1 cellular context compared by ENCODE assay signal in the genomic region with DNA sequence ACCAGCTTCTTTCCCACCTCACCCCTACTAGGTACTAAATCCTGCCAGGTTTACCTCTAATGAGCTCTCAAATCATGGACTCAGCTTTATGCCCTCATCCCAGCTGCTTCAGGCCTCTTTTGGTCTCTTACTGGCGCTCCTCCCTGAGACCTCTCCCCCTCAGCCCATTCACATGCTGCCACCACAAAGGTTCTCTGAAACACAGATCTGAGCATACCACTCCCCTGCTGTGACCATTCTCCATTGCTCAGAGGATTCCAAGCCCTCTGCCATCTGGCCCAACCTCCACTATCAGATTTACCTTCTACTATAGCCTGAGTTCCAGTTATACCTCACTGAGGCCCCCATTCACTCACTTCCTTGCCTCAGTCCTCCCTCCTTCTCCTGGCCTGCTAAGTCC.
TF ChIP-seq lines count a peak whose summit lies in the region.

No MANE protein-coding gene starts in this region.

TF ChIP-seq in WTC11, 78 proteins besides CTCF, POLR2A, EP300 and RAD21:
- TF ChIP-seq GTF2I (CRISPR knock-in tag; conservative IDR thresholded peaks at IDR 0.05): no peak
- TF ChIP-seq, protein P1, sequence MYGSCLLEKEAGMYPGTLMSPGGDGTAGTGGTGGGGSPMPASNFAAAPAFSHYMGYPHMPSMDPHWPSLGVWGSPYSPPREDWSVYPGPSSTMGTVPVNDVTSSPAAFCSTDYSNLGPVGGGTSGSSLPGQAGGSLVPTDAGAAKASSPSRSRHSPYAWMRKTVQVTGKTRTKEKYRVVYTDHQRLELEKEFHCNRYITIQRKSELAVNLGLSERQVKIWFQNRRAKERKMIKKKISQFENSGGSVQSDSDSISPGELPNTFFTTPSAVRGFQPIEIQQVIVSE (CRISPR knock-in tag; IDR thresholded peaks at IDR 0.05; ENCODE audit: borderline replicate concordance): no peak
- TF ChIP-seq, protein P2, sequence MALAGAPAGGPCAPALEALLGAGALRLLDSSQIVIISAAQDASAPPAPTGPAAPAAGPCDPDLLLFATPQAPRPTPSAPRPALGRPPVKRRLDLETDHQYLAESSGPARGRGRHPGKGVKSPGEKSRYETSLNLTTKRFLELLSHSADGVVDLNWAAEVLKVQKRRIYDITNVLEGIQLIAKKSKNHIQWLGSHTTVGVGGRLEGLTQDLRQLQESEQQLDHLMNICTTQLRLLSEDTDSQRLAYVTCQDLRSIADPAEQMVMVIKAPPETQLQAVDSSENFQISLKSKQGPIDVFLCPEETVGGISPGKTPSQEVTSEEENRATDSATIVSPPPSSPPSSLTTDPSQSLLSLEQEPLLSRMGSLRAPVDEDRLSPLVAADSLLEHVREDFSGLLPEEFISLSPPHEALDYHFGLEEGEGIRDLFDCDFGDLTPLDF (CRISPR knock-in tag; IDR thresholded peaks at IDR 0.05): no peak
- no peak for TF ChIP-seq EMX1 (CRISPR knock-in tag; IDR thresholded peaks at IDR 0.05)
- no peak for TF ChIP-seq ATF6 (CRISPR knock-in tag; IDR thresholded peaks at IDR 0.05)
- TF ChIP-seq, protein P3, sequence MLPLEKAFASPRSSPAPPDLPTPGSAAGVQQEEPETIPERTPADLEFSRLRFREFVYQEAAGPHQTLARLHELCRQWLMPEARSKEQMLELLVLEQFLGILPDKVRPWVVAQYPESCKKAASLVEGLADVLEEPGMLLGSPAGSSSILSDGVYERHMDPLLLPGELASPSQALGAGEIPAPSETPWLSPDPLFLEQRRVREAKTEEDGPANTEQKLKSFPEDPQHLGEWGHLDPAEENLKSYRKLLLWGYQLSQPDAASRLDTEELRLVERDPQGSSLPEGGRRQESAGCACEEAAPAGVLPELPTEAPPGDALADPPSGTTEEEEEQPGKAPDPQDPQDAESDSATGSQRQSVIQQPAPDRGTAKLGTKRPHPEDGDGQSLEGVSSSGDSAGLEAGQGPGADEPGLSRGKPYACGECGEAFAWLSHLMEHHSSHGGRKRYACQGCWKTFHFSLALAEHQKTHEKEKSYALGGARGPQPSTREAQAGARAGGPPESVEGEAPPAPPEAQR (CRISPR knock-in tag; IDR thresholded peaks at IDR 0.05): no peak
- TF ChIP-seq, protein P4, sequence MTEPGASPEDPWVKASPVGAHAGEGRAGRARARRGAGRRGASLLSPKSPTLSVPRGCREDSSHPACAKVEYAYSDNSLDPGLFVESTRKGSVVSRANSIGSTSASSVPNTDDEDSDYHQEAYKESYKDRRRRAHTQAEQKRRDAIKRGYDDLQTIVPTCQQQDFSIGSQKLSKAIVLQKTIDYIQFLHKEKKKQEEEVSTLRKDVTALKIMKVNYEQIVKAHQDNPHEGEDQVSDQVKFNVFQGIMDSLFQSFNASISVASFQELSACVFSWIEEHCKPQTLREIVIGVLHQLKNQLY (CRISPR knock-in tag; IDR thresholded peaks at IDR 0.05): no peak
